In genomic region chr3:115791271-115792153, GRCh38 we compare ENCODE assay signal across 7 cellular contexts.
DNase-seq lines count a peak whose midpoint lies in the region; ATAC-seq and TF ChIP-seq lines count a peak whose summit lies in the region.
"Not testable (repeated sequence)": the region's sequence is repeated elsewhere in the genome, so short reads cannot be mapped to it uniquely, and the experiment has no call there.

No MANE protein-coding gene starts in this region.

- peak overlapping the region; percentile 67 for H3K4me2 ChIP-seq in PC-3 (ENCODE audit: low read length)
- not testable (repeated sequence) for H3K4me2 ChIP-seq in mesenchymal stem cell (ENCODE audit: low read length, poor library complexity, severe bottlenecking); skeletal muscle satellite cell (ENCODE audit: low read length)

- H3K36me3 Mint-ChIP-seq in WTC11 = peaks cover 16% of the 10 kb centered on the region; the same call in 1 of the 2 replicates
- not testable (repeated sequence) for H3K36me3 Mint-ChIP-seq in activated naive CD4-positive, alpha-beta T cell treated with anti-CD3 and anti-CD28 coated beads, Interleukin-2, amount 10 ng/mL, durations not matched to agents 7 days and 5 days; effector memory CD8-positive, alpha-beta T cell (ENCODE audit: insufficient read depth)

- H4K20me1 ChIP-seq in PC-3 (ENCODE audit: low read length) = not testable (repeated sequence)

- H3K27me3 ChIP-seq in PC-3 (ENCODE audit: low read length); mesenchymal stem cell (ENCODE audit: control insufficient read depth in 1 of 2, insufficient read depth in 1 of 2, low read length in 2 of 2); skeletal muscle satellite cell (ENCODE audit: control insufficient read depth, insufficient read depth, low read length): not testable (repeated sequence)

- peak overlapping the region; percentile 28; the same call in 1 of the 2 replicates for H3K27ac Mint-ChIP-seq in WTC11
- H3K27ac Mint-ChIP-seq in activated naive CD4-positive, alpha-beta T cell treated with anti-CD3 and anti-CD28 coated beads, Interleukin-2, amount 10 ng/mL, durations not matched to agents 7 days and 5 days = not testable (repeated sequence)
- H3K27ac Mint-ChIP-seq in effector memory CD8-positive, alpha-beta T cell = peak overlapping the region; percentile 12 to 59

- not testable (repeated sequence) for H2AK5ac ChIP-seq in mesenchymal stem cell (ENCODE audit: low read length, severe bottlenecking)

- not testable (repeated sequence) for H2BK120ac ChIP-seq in mesenchymal stem cell (ENCODE audit: low read depth, low read length)

- peak overlapping the region; percentile 93 for H3K27ac ChIP-seq in PC-3 (ENCODE audit: low read length)
- peak overlapping the region; percentile 80 for H3K27ac ChIP-seq in mesenchymal stem cell (ENCODE audit: low read length, poor library complexity, severe bottlenecking)

- CTCF ChIA-PET in PC-3 (lab: Charles Lee) = interaction anchor here (0.6 kb wide), 1 partner anchor 13 kb away, joined by 3 read pairs; no protein-coding TSS in a partner anchor
- CTCF ChIA-PET in WTC11 (lab: Charles Lee) = interaction anchor here (1.2 kb wide), 1 partner anchor 23 kb away, joined by 3 read pairs; no protein-coding TSS in a partner anchor
- CTCF ChIA-PET in activated naive CD4-positive, alpha-beta T cell treated with anti-CD3 and anti-CD28 coated beads, Interleukin-2, amount 10 ng/mL, durations not matched to agents 7 days and 5 days (lab: Charles Lee) = interaction anchor here (0.7 to 1.5 kb wide), 3 partner anchors 8 to 106 kb away, joined by 3 to 5 read pairs (median 3); no protein-coding TSS in a partner anchor

- H3K4me1 ChIP-seq in ES-I3 (ENCODE audit: insufficient read depth, low read length); mesenchymal stem cell (ENCODE audit: control insufficient read depth, insufficient read depth, low read depth, low read length): not testable (repeated sequence)
- H3K4me1 ChIP-seq in PC-3 (ENCODE audit: insufficient read depth, low read length) = peaks cover 57% of the 10 kb centered on the region
- H3K4me1 ChIP-seq in skeletal muscle satellite cell (ENCODE audit: control insufficient read depth, insufficient read depth, low read length) = peaks cover 37% of the 10 kb centered on the region

- not testable (repeated sequence) for DNase-seq in PC-3; WTC11 (ENCODE audit: low spot score); activated naive CD4-positive, alpha-beta T cell treated with anti-CD3 and anti-CD28 coated beads, Interleukin-2, amount 10 ng/mL, durations not matched to agents 7 days and 5 days; effector memory CD8-positive, alpha-beta T cell; mesenchymal stem cell

- BruUV-seq in PC-3 (replicated peaks; lab: Mats Ljungman, UMichigan) = TSS peak; percentile 24

- H2BK15ac ChIP-seq in mesenchymal stem cell (ENCODE audit: low read depth, poor library complexity, severe bottlenecking) = not testable (repeated sequence)

- not testable (repeated sequence) for ATAC-seq in PC-3; WTC11; effector memory CD8-positive, alpha-beta T cell (replicated peaks)

- H3K9me3 ChIP-seq in ES-I3 (ENCODE audit: control insufficient read depth, insufficient read depth, low read length); PC-3 (ENCODE audit: low read length); mesenchymal stem cell (ENCODE audit: control insufficient read depth, low read length); skeletal muscle satellite cell (replicated peaks; ENCODE audit: low read length): not testable (repeated sequence)

- intact Hi-C loops in PC-3 (cut with micrococcal nuclease) = not testable (repeated sequence)

- peak overlapping the region in 1 of 2 experiments; percentile 42 for H2BK12ac ChIP-seq in mesenchymal stem cell (ENCODE audit: low read length in 2 of 2)

- not testable (repeated sequence) for H3K23ac ChIP-seq in mesenchymal stem cell (ENCODE audit: low read length in 2 of 2)

- H3K36me3 ChIP-seq in ES-I3 (ENCODE audit: insufficient read depth, low read length); PC-3 (ENCODE audit: low read depth, low read length); mesenchymal stem cell (ENCODE audit: control insufficient read depth in 1 of 2, insufficient read depth in 2 of 2, low read depth in 1 of 2, low read length in 2 of 2); skeletal muscle satellite cell (ENCODE audit: insufficient read depth, low read length): not testable (repeated sequence)

- not testable (repeated sequence) for H4K8ac ChIP-seq in mesenchymal stem cell (ENCODE audit: low read length)

- not testable (repeated sequence) for TF ChIP-seq CTCF in PC-3 (conservative IDR thresholded peaks at IDR 0.05; ENCODE audit: low read depth, low read length); WTC11 (IDR thresholded peaks at IDR 0.05)

- H2AFZ ChIP-seq in PC-3 (ENCODE audit: low read length); mesenchymal stem cell (ENCODE audit: low read depth, low read length): not testable (repeated sequence)

- H3K9ac ChIP-seq in ES-I3 (ENCODE audit: low read depth, low read length) = peak overlapping the region; percentile 28; the same call in 1 of the 2 replicates
- peak overlapping the region; percentile 76 for H3K9ac ChIP-seq in PC-3 (ENCODE audit: low read length)
- H3K9ac ChIP-seq in mesenchymal stem cell (ENCODE audit: low read length) = not testable (repeated sequence)
- H3K9ac ChIP-seq in skeletal muscle satellite cell (ENCODE audit: low read depth, low read length) = peak overlapping the region; percentile 31

- not testable (repeated sequence) for H3K79me2 ChIP-seq in PC-3 (ENCODE audit: low read length)

- POLR2A ChIA-PET in PC-3 (lab: Charles Lee; ENCODE audit: unreplicated experiment) = interaction anchor here (0.5 kb wide), 2 partner anchors 73 to 543 kb away, joined by 3 to 4 read pairs; no protein-coding TSS in a partner anchor
- POLR2A ChIA-PET in WTC11 (lab: Charles Lee) = not testable (repeated sequence)

- not testable (repeated sequence) for H3K9me2 ChIP-seq in PC-3 (replicated peaks; ENCODE audit: low read length)

- H3K18ac ChIP-seq in mesenchymal stem cell (ENCODE audit: low read depth in 1 of 2, low read length in 2 of 2) = peak overlapping the region in 1 of 2 experiments; percentile 44

- H3K4me3 Mint-ChIP-seq in WTC11 = not testable (repeated sequence)
- H3K4me3 Mint-ChIP-seq in activated naive CD4-positive, alpha-beta T cell treated with anti-CD3 and anti-CD28 coated beads, Interleukin-2, amount 10 ng/mL, durations not matched to agents 7 days and 5 days = peak overlapping the region; percentile 5
- peak overlapping the region in 1 of 2 donors; percentile 53 for H3K4me3 Mint-ChIP-seq in effector memory CD8-positive, alpha-beta T cell

- peaks cover 11% of the 10 kb centered on the region for H3F3A ChIP-seq in PC-3 (ENCODE audit: low read length, unreplicated experiment)

- H3K27me3 Mint-ChIP-seq in WTC11 (ENCODE audit: low read depth); activated naive CD4-positive, alpha-beta T cell treated with anti-CD3 and anti-CD28 coated beads, Interleukin-2, amount 10 ng/mL, durations not matched to agents 7 days and 5 days; effector memory CD8-positive, alpha-beta T cell: not testable (repeated sequence)

- H3K4me1 Mint-ChIP-seq in WTC11 = peaks cover 37% of the 10 kb centered on the region
- H3K4me1 Mint-ChIP-seq in activated naive CD4-positive, alpha-beta T cell treated with anti-CD3 and anti-CD28 coated beads, Interleukin-2, amount 10 ng/mL, durations not matched to agents 7 days and 5 days = peaks cover 25% of the 10 kb centered on the region
- peaks cover 10 to 12% of the 10 kb centered on the region in 2 donors for H3K4me1 Mint-ChIP-seq in effector memory CD8-positive, alpha-beta T cell (ENCODE audit: low read depth in 2 of 2)

- peaks cover 24% of the 10 kb centered on the region for H3K9me3 Mint-ChIP-seq in WTC11
- H3K9me3 Mint-ChIP-seq in activated naive CD4-positive, alpha-beta T cell treated with anti-CD3 and anti-CD28 coated beads, Interleukin-2, amount 10 ng/mL, durations not matched to agents 7 days and 5 days; effector memory CD8-positive, alpha-beta T cell: not testable (repeated sequence)

- H4K91ac ChIP-seq in mesenchymal stem cell (ENCODE audit: low read length) = peak overlapping the region; percentile 61

- WGBS in mesenchymal stem cell = 94% methylated on average over 54 of the region's 55 CpGs

- H3K4ac ChIP-seq in mesenchymal stem cell (ENCODE audit: low read depth in 1 of 2, low read length in 2 of 2) = not testable (repeated sequence)

- H2BK5ac ChIP-seq in mesenchymal stem cell (ENCODE audit: low read depth, low read length, poor library complexity, severe bottlenecking) = not testable (repeated sequence)

- H3K79me1 ChIP-seq in mesenchymal stem cell (replicated peaks; ENCODE audit: low read length, poor library complexity, severe bottlenecking) = not testable (repeated sequence)

- H3K4me3 ChIP-seq in PC-3 (ENCODE audit: low read length) = peak overlapping the region; percentile 10; the same call in 1 of the 2 replicates
- H3K4me3 ChIP-seq in mesenchymal stem cell (ENCODE audit: insufficient read depth in 1 of 2, low read depth in 1 of 2, low read length in 2 of 2); skeletal muscle satellite cell (ENCODE audit: low read length): not testable (repeated sequence)

- H3K14ac ChIP-seq in mesenchymal stem cell (ENCODE audit: low read length in 2 of 2) = not testable (repeated sequence)
